Comparison of ENCODE assay signal across 8 cellular contexts in genomic region chr21:46368533-46369285, GRCh38. TPM values are rescaled to one million over a fixed set of nuclear protein-coding genes. Genes with fewer than 3 reads are reported as not detected.
DNase-seq lines count a peak whose midpoint lies in the region; ATAC-seq and TF ChIP-seq lines count a peak whose summit lies in the region.

No MANE protein-coding gene starts in this region.

- intact Hi-C loops in activated T-helper 2 cell treated with anti-CD3 and anti-CD28 coated beads, Interferon-gamma antibody, Interleukin-2, Interleukin-4, amounts not matched to agents 10 μg/mL and 5 μg/mL and 100 μg/mL, durations not matched to agents 14 hours and 24 hours and 36 hours (cut with micrococcal nuclease), result no loop called here

- H3K36me3 Mint-ChIP-seq in activated T-helper 2 cell treated with anti-CD3 and anti-CD28 coated beads, Interferon-gamma antibody, Interleukin-2, Interleukin-4, amounts not matched to agents 10 μg/mL and 5 μg/mL and 100 μg/mL, durations not matched to agents 14 hours and 24 hours and 36 hours (ENCODE audit: low read depth), result peaks cover 54% of the 10 kb centered on the region

- no peaks in the 10 kb centered on the region for H3K9me3 Mint-ChIP-seq in activated T-helper 2 cell treated with anti-CD3 and anti-CD28 coated beads, Interferon-gamma antibody, Interleukin-2, Interleukin-4, amounts not matched to agents 10 μg/mL and 5 μg/mL and 100 μg/mL, durations not matched to agents 14 hours and 24 hours and 36 hours

- H3K4me3 Mint-ChIP-seq in activated T-helper 2 cell treated with anti-CD3 and anti-CD28 coated beads, Interferon-gamma antibody, Interleukin-2, Interleukin-4, amounts not matched to agents 10 μg/mL and 5 μg/mL and 100 μg/mL, durations not matched to agents 14 hours and 24 hours and 36 hours (ENCODE audit: low read depth), result no peak overlapping the region

- H3K4me1 Mint-ChIP-seq in activated T-helper 2 cell treated with anti-CD3 and anti-CD28 coated beads, Interferon-gamma antibody, Interleukin-2, Interleukin-4, amounts not matched to agents 10 μg/mL and 5 μg/mL and 100 μg/mL, durations not matched to agents 14 hours and 24 hours and 36 hours (ENCODE audit: low read depth), result peaks cover 19% of the 10 kb centered on the region

- DNase-seq in activated T-helper 2 cell treated with anti-CD3 and anti-CD28 coated beads, Interferon-gamma antibody, Interleukin-2, Interleukin-4, amounts not matched to agents 10 μg/mL and 5 μg/mL and 100 μg/mL, durations not matched to agents 14 hours and 24 hours and 36 hours (ENCODE audit: low spot score), result peak; percentile 22
- peak; percentile 6 to 9 for DNase-seq in stimulated activated CD8-positive, alpha-beta memory T cell treated with anti-CD3 and anti-CD28 coated beads, Interleukin-2, amount 100 ng/mL, for 1 hour (ENCODE audit: low read depth in 2 of 2)
- DNase-seq in HCEC 1CT, result no peak
- DNase-seq in UCSD-AML1 (lab: John Stamatoyannopoulos, UW; ENCODE audit: unreplicated experiment), result no peak

- H3K27me3 Mint-ChIP-seq in activated T-helper 2 cell treated with anti-CD3 and anti-CD28 coated beads, Interferon-gamma antibody, Interleukin-2, Interleukin-4, amounts not matched to agents 10 μg/mL and 5 μg/mL and 100 μg/mL, durations not matched to agents 14 hours and 24 hours and 36 hours (ENCODE audit: low read depth), result no peaks in the 10 kb centered on the region

- peak; percentile 35 for TF ChIP-seq POLR2A in GM19193 (IDR thresholded peaks at IDR 0.05; ENCODE audit: extremely low read depth, insufficient read depth, insufficient read length)

- peak; percentile 53 for ATAC-seq in HG03354 (IDR thresholded peaks at IDR 0.05; ENCODE audit: poor library complexity, severe bottlenecking, unreplicated experiment)
- ATAC-seq in GM19455 (IDR thresholded peaks at IDR 0.05; ENCODE audit: unreplicated experiment), result no peak
- ATAC-seq in HG02938 (IDR thresholded peaks at IDR 0.05; ENCODE audit: unreplicated experiment), result no peak

- H3K27ac Mint-ChIP-seq in activated T-helper 2 cell treated with anti-CD3 and anti-CD28 coated beads, Interferon-gamma antibody, Interleukin-2, Interleukin-4, amounts not matched to agents 10 μg/mL and 5 μg/mL and 100 μg/mL, durations not matched to agents 14 hours and 24 hours and 36 hours, result peak overlapping the region; percentile 86

RNA-seq across cellular contexts. Expression of gene PCNT, which starts 44.8 kb away (rescaled TPM):
- 55.8 and 58.8 TPM in 2 replicates for total RNA-seq in activated T-helper 2 cell treated with anti-CD3 and anti-CD28 coated beads, Interferon-gamma antibody, Interleukin-2, Interleukin-4, amounts not matched to agents 10 μg/mL and 5 μg/mL and 100 μg/mL, durations not matched to agents 14 hours and 24 hours and 36 hours

RNA-seq across cellular contexts. Expression of gene C21orf58, which starts 45.0 kb away (rescaled TPM):
- total RNA-seq in activated T-helper 2 cell treated with anti-CD3 and anti-CD28 coated beads, Interferon-gamma antibody, Interleukin-2, Interleukin-4, amounts not matched to agents 10 μg/mL and 5 μg/mL and 100 μg/mL, durations not matched to agents 14 hours and 24 hours and 36 hours, result 32.2 and 32.8 TPM in 2 replicates

Comparison
In these comparisons a context has a peak if more than half of its experiments do, and no peak if none do; other contexts are left out.
1. DNase-seq: peak in activated T-helper 2 cell treated with anti-CD3 and anti-CD28 coated beads, Interferon-gamma antibody, Interleukin-2, Interleukin-4, amounts not matched to agents 10 μg/mL and 5 μg/mL and 100 μg/mL, durations not matched to agents 14 hours and 24 hours and 36 hours (single experiment) and stimulated activated CD8-positive, alpha-beta memory T cell treated with anti-CD3 and anti-CD28 coated beads, Interleukin-2, amount 100 ng/mL, for 1 hour (2 of 2); none in HCEC 1CT (single experiment) and UCSD-AML1 (single experiment).